ENCODE assay signal across 1 cellular context in the genomic region with DNA sequence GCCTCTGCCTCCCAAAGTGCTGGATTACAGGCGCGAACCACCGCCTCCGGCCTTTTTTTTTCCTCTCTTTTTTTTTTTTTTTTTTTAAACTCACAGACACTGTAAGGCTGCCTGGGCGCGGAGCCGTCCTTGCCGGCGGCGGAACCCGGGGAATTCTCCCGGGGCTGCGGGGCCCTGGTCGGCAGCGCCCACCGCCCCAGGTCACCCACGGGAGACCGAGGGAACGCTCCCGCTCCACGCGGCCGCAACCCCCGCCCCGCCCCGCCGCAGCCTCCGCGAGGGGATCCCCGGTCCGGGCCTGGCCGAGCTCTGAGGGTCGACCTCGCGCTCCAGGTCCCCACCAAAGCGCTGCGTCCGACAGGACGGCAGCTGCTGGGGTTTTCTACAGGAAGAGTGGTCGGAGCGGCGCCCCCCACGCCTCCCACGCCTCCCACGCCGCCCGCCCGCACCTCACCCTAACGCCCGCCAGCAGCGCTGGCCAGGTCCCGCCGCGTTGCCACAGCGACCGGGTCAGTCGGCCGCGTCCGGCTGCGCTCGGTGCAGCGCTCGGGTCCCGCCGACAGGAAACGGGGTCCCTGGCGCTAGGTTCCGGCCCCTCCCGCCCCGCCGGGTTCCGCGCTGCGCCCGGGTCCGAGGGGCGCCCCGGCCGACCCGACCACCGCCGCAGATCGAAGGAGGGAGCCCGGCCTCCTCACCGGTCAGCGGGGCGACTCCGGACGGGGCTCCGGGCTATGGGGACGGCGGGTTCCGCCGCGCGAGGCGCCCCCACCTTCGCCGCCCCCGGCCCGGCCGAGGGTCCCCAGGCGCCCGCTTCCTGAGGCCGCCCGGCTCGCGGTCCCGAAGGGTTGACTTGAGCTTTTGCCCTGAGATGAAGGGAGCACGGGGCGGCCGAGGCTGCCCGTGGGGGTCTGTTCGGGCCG.
A peak's percentile ranks its signal among the peaks of the same experiment; 100 is the strongest.
TF ChIP-seq lines count a peak whose summit lies in the region.

A gene with protein sequence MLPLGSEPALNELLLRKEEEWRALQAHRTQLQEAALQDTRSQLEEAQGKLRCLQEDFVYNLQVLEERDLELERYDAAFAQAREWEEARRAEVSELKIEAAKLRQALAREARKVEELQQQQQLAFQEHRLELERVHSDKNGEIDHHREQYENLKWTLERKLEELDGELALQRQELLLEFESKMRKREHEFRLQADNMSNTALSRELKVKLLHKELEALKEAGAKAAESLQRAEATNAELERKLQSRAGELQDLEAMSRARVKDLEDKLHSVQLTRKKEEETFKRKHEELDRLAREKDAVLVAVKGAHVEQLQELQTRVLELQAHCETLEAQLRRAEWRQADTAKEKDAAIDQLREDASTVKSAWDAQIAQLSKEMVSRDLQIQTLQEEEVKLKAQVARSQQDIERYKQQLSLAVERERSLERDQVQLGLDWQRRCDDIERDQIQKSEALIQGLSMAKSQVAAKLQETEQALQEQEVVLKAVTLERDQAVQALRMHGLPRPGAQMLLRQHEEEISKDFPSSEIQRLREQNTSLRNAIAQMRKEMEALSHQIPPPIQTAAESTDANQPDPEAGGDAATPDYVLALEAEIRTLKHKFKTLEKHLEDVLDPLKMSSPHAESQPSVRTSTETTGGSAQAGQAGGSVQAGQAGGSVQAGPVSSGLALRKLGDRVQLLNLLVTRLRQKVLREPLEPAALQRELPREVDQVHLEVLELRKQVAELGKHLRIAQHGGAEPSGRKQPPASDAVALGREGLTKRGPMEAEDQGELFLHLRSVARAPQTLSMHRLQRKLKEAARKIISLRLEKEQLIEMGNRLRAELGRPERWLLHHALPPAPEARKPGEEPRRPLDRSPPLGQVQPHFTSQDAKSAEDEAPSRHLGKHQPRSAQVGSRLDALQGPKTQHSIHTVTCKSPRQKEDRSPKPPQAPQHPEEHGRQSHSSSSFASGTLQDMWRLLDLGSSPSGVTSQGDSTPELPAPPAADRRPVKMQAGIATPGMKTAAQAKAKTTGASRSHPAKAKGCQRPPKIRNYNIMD (minus strand): TSS at position 512 of the 920 bp plus-strand sequence. CDS start 10,898 bp downstream, outside the sequence.

TF ChIP-seq in IMR-90, 13 proteins besides CTCF, POLR2A, EP300 and RAD21:
- TF ChIP-seq CEBPB (IDR thresholded peaks at IDR 0.05; ENCODE audit: low read depth, low read length) = no peak
- TF ChIP-seq SMC3 (IDR thresholded peaks at IDR 0.05; ENCODE audit: low read depth, low read length) = 0 out of 2 replicates have a peak, but pooled peaks have one; percentile 6
- TF ChIP-seq MXI1 (IDR thresholded peaks at IDR 0.05; ENCODE audit: borderline replicate concordance, low read depth, low read length) = peak; percentile 73; the same call in 1 of the 2 replicates
- peak; percentile 91; the same call in 1 of the 2 replicates for TF ChIP-seq MAZ (IDR thresholded peaks at IDR 0.05; ENCODE audit: borderline replicate concordance, low read depth, low read length)
- no peak for TF ChIP-seq RCOR1 (IDR thresholded peaks at IDR 0.05; ENCODE audit: insufficient replicate concordance, low read length)
